ENCODE assay signal across 8 cellular contexts in genomic region chr1:50332941-50333594, GRCh38.
DNase-seq lines count a peak whose midpoint lies in the region; ATAC-seq, FAIRE-seq and TF ChIP-seq lines count a peak whose summit lies in the region.

No MANE protein-coding gene starts in this region.

- H4K8ac ChIP-seq in H9 (replicated peaks; ENCODE audit: insufficient read length, low read depth, low read length) = no peak overlapping the region

- no peak for TF ChIP-seq EP300 in HepG2 (IDR thresholded peaks at IDR 0.05; ENCODE audit: low read depth in 2 of 2, low read length in 2 of 2)
- no peak for TF ChIP-seq EP300 in HepG2 (CRISPR knock-in tag; IDR thresholded peaks at IDR 0.05; ENCODE audit: borderline replicate concordance)

- no CpG with 5 or more reads among the region's 56 CpGs for WGBS in H9 (ENCODE audit: extremely low coverage, insufficient read length, low lambda C conversion rate)
- WGBS in HepG2 (ENCODE audit: low lambda C conversion rate) = no CpG with 5 or more reads among the region's 56 CpGs

- H3K4me1 Mint-ChIP-seq in H9 = peaks cover 0 to 10% of the 10 kb centered on the region in 2 experiments; a peak in 2 of 4 replicates

- H3K18ac ChIP-seq in H9 (ENCODE audit: insufficient read length, low read depth, low read length) = peak overlapping the region; percentile 30

- no peak overlapping the region for H3K23ac ChIP-seq in H9 (ENCODE audit: insufficient read length, low read depth, low read length)

- peak; percentile 85 for DNase-seq in H9
- DNase-seq in LNCaP clone FGC (ENCODE audit: low read depth) = no peak
- peak; percentile 80 for DNase-seq in WERI-Rb-1
- DNase-seq in colonic mucosa = peak; percentile 60
- DNase-seq in HepG2 (ENCODE audit: low spot score) = peak; percentile 21
- DNase-seq in stimulated activated CD4-positive, alpha-beta T cell treated with anti-CD3 and anti-CD28 coated beads, Interleukin-2, amount 100 ng/mL, for 48 hours = peak; percentile 47 to 59
- no peak for DNase-seq in NCI-H82 treated with DMSO at 0.1 percent for 48 hours (lab: John Stamatoyannopoulos, UW; ENCODE audit: unreplicated experiment)

- no peak overlapping the region for H4K5ac ChIP-seq in H9 (ENCODE audit: insufficient read length, low read depth, low read length)

- peak overlapping the region; percentile 50 to 76 for H3K4me3 Mint-ChIP-seq in H9

- H3K9ac ChIP-seq in H9 (ENCODE audit: extremely low read depth, insufficient read length, low read length) (no peak overlapping the region), colonic mucosa (ENCODE audit: low read depth in 2 of 2, low read length in 2 of 2) (peak overlapping the region; percentile 61 to 68), HepG2 (ENCODE audit: insufficient read depth, low read depth, low read length) (no peak overlapping the region)

- no peak overlapping the region for H2BK20ac ChIP-seq in H9 (ENCODE audit: low read depth, low read length, poor library complexity, severe bottlenecking)

- H3K27me3 ChIP-seq in H9 (ENCODE audit: insufficient read depth, low read length) (peaks cover 6% of the 10 kb centered on the region), WERI-Rb-1 (ENCODE audit: insufficient read depth, low read depth, severe bottlenecking) (no peaks in the 10 kb centered on the region), colonic mucosa (peaks cover 4% of the 10 kb centered on the region), HepG2 (ENCODE audit: control insufficient read depth in 1 of 2, insufficient read depth in 2 of 2, low read length in 2 of 2) (peaks cover 0 to 22% of the 10 kb centered on the region in 2 experiments; a peak in 3 of 5 replicates)

- H3K27ac Mint-ChIP-seq in H9 = no peak overlapping the region

- BruUV-seq in HepG2 (replicated peaks; lab: Mats Ljungman, UMichigan) = no TSS peak

- ATAC-seq in HepG2 = peak; percentile 97

- no peaks in the 10 kb centered on the region for H3K79me1 ChIP-seq in H9 (ENCODE audit: insufficient read depth, low read depth, low read length, poor library complexity, severe bottlenecking)

- peaks cover 64% of the 10 kb centered on the region for H3K27me3 Mint-ChIP-seq in H9 (ENCODE audit: low read depth)

- H3K14ac ChIP-seq in H9 (ENCODE audit: insufficient read depth, low read length) = no peak overlapping the region

- H3K79me2 ChIP-seq in H9 (ENCODE audit: insufficient read depth, low read length) = no peaks in the 10 kb centered on the region
- H3K79me2 ChIP-seq in HepG2 (ENCODE audit: insufficient read depth, low read length) = no peaks in the 10 kb centered on the region

- no peak overlapping the region for H2BK12ac ChIP-seq in H9 (ENCODE audit: insufficient read length, low read depth, low read length)

- peaks cover 4% of the 10 kb centered on the region for H3K23me2 ChIP-seq in H9 (ENCODE audit: insufficient read length, low read depth, low read length, poor library complexity, severe bottlenecking)

- TF ChIP-seq CTCF in GM12874 (IDR thresholded peaks at IDR 0.05; ENCODE audit: insufficient read depth, low read depth, low read length) (peak; percentile 98), H9 (conservative IDR thresholded peaks at IDR 0.05) (peak; percentile 85), LNCaP clone FGC (IDR thresholded peaks at IDR 0.05; ENCODE audit: control insufficient read depth, extremely low read depth, insufficient read depth) (peak; percentile 84), WERI-Rb-1 (IDR thresholded peaks at IDR 0.05; ENCODE audit: low read depth, low read length) (peak; percentile 98), colonic mucosa (IDR thresholded peaks at IDR 0.05) (peak; percentile 81), HepG2 (CRISPR knock-in tag; IDR thresholded peaks at IDR 0.05) (peak; percentile 85)

- H4K91ac ChIP-seq in H9 (ENCODE audit: insufficient read length, low read depth, low read length) = no peak overlapping the region

- H3K36me3 ChIP-seq in WERI-Rb-1 (no peaks in the 10 kb centered on the region), colonic mucosa (no peaks in the 10 kb centered on the region), HepG2 (replicated peaks in 1 of 2; ENCODE audit: control insufficient read depth in 1 of 2, insufficient read depth in 2 of 2, low read length in 2 of 2) (no peaks in the 10 kb centered on the region)

- H3K27ac ChIP-seq in H9 (ENCODE audit: insufficient read length, low read depth, low read length) = no peak overlapping the region
- peak overlapping the region; percentile 64 for H3K27ac ChIP-seq in WERI-Rb-1
- no peak overlapping the region for H3K27ac ChIP-seq in colonic mucosa
- H3K27ac ChIP-seq in HepG2 (ENCODE audit: extremely low read length, insufficient read depth, low read length) = no peak overlapping the region

- peak overlapping the region; percentile 62 for H3K4me2 ChIP-seq in H9 (ENCODE audit: insufficient read depth, insufficient read length, low read length)
- H3K4me2 ChIP-seq in HepG2 (ENCODE audit: low read depth, low read length) = peak overlapping the region; percentile 99

- H4K20me1 ChIP-seq in H9 (ENCODE audit: control insufficient read depth, insufficient read depth, insufficient read length) (no peaks in the 10 kb centered on the region), HepG2 (ENCODE audit: insufficient read depth, low read length) (no peaks in the 10 kb centered on the region)

- POLR2A ChIA-PET in HepG2 (lab: Yijun Ruan, JAX) = no interaction called here

- H3K36me3 Mint-ChIP-seq in H9 (ENCODE audit: insufficient read depth in 1 of 3, low read depth in 3 of 3) = no peaks in the 10 kb centered on the region

- H3K4me1 ChIP-seq in H9 (ENCODE audit: insufficient read depth, low read length) (no peaks in the 10 kb centered on the region), colonic mucosa (peaks cover 5% of the 10 kb centered on the region), HepG2 (ENCODE audit: insufficient read depth, low read length) (no peaks in the 10 kb centered on the region)

- no peaks in the 10 kb centered on the region for H3K9me3 ChIP-seq in H9 (ENCODE audit: control insufficient read depth, low read depth, low read length)
- H3K9me3 ChIP-seq in WERI-Rb-1 (ENCODE audit: severe bottlenecking) = no peaks in the 10 kb centered on the region
- no peaks in the 10 kb centered on the region for H3K9me3 ChIP-seq in colonic mucosa
- no peaks in the 10 kb centered on the region for H3K9me3 ChIP-seq in HepG2 (ENCODE audit: low read length)

- no peak overlapping the region for H2AK5ac ChIP-seq in H9 (ENCODE audit: insufficient read length, low read length)

- no peak overlapping the region for H3K56ac ChIP-seq in H9 (ENCODE audit: insufficient read length, low read depth, low read length)

- H3K9me3 Mint-ChIP-seq in H9 = peaks cover 0 to 14% of the 10 kb centered on the region in 2 experiments; a peak in 3 of 5 replicates

- no peak overlapping the region for H2BK15ac ChIP-seq in H9 (ENCODE audit: low read depth, low read length)

- no peak overlapping the region for H2BK120ac ChIP-seq in H9 (ENCODE audit: low read depth, low read length, poor library complexity, severe bottlenecking)

- H2BK5ac ChIP-seq in H9 (ENCODE audit: insufficient read length, low read length) = no peak overlapping the region

- no peak for TF ChIP-seq POLR2A in HepG2 (IDR thresholded peaks at IDR 0.05; ENCODE audit: insufficient read depth in 1 of 2, low read depth in 2 of 2, low read length in 2 of 2)

- CTCF ChIA-PET in HepG2 (lab: Yijun Ruan, JAX; ENCODE audit: low intra/inter-chr PET ratio, low total read pairs) = interaction anchor here (1.6 kb wide), 1 partner anchor 1417 kb away, joined by 5 read pairs; no protein-coding TSS in a partner anchor

- FAIRE-seq in HepG2 (lab: Jason Lieb, UNC) = no peak

- H2AFZ ChIP-seq in H9 (ENCODE audit: low read length) (no peak overlapping the region), HepG2 (ENCODE audit: low read length) (no peak overlapping the region)

- no peak overlapping the region for H3T11ph ChIP-seq in H9 (ENCODE audit: low read length)

- TF ChIP-seq RAD21 in HepG2 (CRISPR knock-in tag; IDR thresholded peaks at IDR 0.05) = peak; percentile 88

- no peak overlapping the region for H3K4ac ChIP-seq in H9 (ENCODE audit: low read depth, low read length)

- H3K4me3 ChIP-seq in LNCaP clone FGC (ENCODE audit: low read depth, low read length) (peak overlapping the region; percentile 54), WERI-Rb-1 (ENCODE audit: low read depth, low read length) (peak overlapping the region; percentile 77), colonic mucosa (peak overlapping the region; percentile 68), HepG2 (replicated peaks in 1 of 3; ENCODE audit: insufficient read depth in 1 of 3, low read depth in 2 of 3, low read length in 3 of 3) (peak overlapping the region; percentile 48 to 82 (median 58))

- intact Hi-C loops in colonic mucosa (cut with DNase I) = no loop called here
- intact Hi-C loops in HepG2 (cut with micrococcal nuclease; ENCODE audit: unreplicated experiment) = no loop called here

- in situ Hi-C loops in HepG2 (cut with HindIII; ENCODE audit: extremely low pct_ligation_motif_present, low pct_unique_long_range_greater_than_20kb) = loop anchor here (25.0 kb wide), 2 partner anchors 1421 to 1771 kb away; no protein-coding TSS in a partner anchor

TF ChIP-seq in HepG2, 621 proteins besides CTCF, POLR2A, EP300 and RAD21 (continues in another document):
- TF ChIP-seq ZBTB3 (CRISPR knock-in tag; IDR thresholded peaks at IDR 0.05; ENCODE audit: borderline replicate concordance, low read depth) = no peak
- TF ChIP-seq PRPF4 (IDR thresholded peaks at IDR 0.05; ENCODE audit: low read depth, low read length, poor library complexity, severe bottlenecking) = no peak
- TF ChIP-seq GTF2F1 (IDR thresholded peaks at IDR 0.05; ENCODE audit: low read length) = no peak
- TF ChIP-seq JUND (CRISPR knock-in tag; IDR thresholded peaks at IDR 0.05) = 0 out of 2 replicates have a peak, but pooled peaks have one; percentile 10
- TF ChIP-seq ZNF878 (CRISPR knock-in tag; IDR thresholded peaks at IDR 0.05) = no peak
- no peak; the same call in 1 of the 2 replicates for TF ChIP-seq ESRRA (CRISPR knock-in tag; IDR thresholded peaks at IDR 0.05; ENCODE audit: low read depth)
- no peak for TF ChIP-seq ZNF883 (CRISPR knock-in tag; IDR thresholded peaks at IDR 0.05; ENCODE audit: not compliant biosample characterization)
- no peak for TF ChIP-seq ZBTB2 (CRISPR knock-in tag; IDR thresholded peaks at IDR 0.05; ENCODE audit: low read depth)
- TF ChIP-seq NCOR1 (IDR thresholded peaks at IDR 0.05; ENCODE audit: borderline replicate concordance, low read length) = no peak

Comparison
In these comparisons a context has a peak if more than half of its experiments do, and no peak if none do; other contexts are left out.
1. DNase-seq: peak in H9 (single experiment), WERI-Rb-1 (single experiment), colonic mucosa (single experiment), HepG2 (single experiment) and stimulated activated CD4-positive, alpha-beta T cell treated with anti-CD3 and anti-CD28 coated beads, Interleukin-2, amount 100 ng/mL, for 48 hours (2 of 2); none in LNCaP clone FGC (single experiment) and NCI-H82 treated with DMSO at 0.1 percent for 48 hours (single experiment).
2. H3K9ac ChIP-seq: peak in colonic mucosa (2 of 2); none in H9 (single experiment) and HepG2 (single experiment).
3. Peak in every context shown above with its lines, with median percentiles within 50 percentile points of each other: CTCF ChIP-seq and H3K4me3 ChIP-seq.